13 cellular contexts compared by ENCODE assay signal in genomic region chr7:25303380-25304321, GRCh38.
DNase-seq lines count a peak whose midpoint lies in the region; TF ChIP-seq lines count a peak whose summit lies in the region.
"Had no signal": no experiment of that assay in that cellular context is flagged by ENCODE, and none has a peak within 500 bp of the region (broad histone marks: within the 10 kb centered on the region; RNA-seq: fewer than 3 reads in every experiment).

No MANE protein-coding gene starts in this region.

- no peaks in the 10 kb centered on the region for H3K27me3 ChIP-seq in NT2/D1 (ENCODE audit: insufficient read depth, insufficient read length)
- H3K27me3 ChIP-seq in fibroblast of lung (ENCODE audit: control insufficient read depth, insufficient read depth, low read length) = no peaks in the 10 kb centered on the region
- no peaks in the 10 kb centered on the region for H3K27me3 ChIP-seq in Peyer's patch
- H3K27me3 ChIP-seq: vagina had no signal

- peaks cover 1% of the 10 kb centered on the region for H3K27me3 Mint-ChIP-seq in mesothelial cell of epicardium (ENCODE audit: low read depth)

- no peaks in the 10 kb centered on the region for H3K36me3 Mint-ChIP-seq in mesothelial cell of epicardium

- no peaks in the 10 kb centered on the region for H3K9me3 Mint-ChIP-seq in mesothelial cell of epicardium
- H3K9me3 Mint-ChIP-seq: activated naive CD4-positive, alpha-beta T cell treated with anti-CD3 and anti-CD28 coated beads for 36 hours had no signal

- H3K4me2 ChIP-seq in fibroblast of lung (ENCODE audit: extremely low read depth, insufficient read depth, low read length) = no peak overlapping the region

- no peaks in the 10 kb centered on the region for H4K20me1 ChIP-seq in fibroblast of lung (ENCODE audit: control insufficient read depth, extremely low read depth, insufficient read depth, low read length)

- H3K4me3 Mint-ChIP-seq in mesothelial cell of epicardium = no peak overlapping the region
- H3K4me3 Mint-ChIP-seq: activated naive CD4-positive, alpha-beta T cell treated with anti-CD3 and anti-CD28 coated beads for 36 hours had no signal

- no peaks in the 10 kb centered on the region for H3K36me3 ChIP-seq in NT2/D1 (ENCODE audit: insufficient read depth, insufficient read length, low read length)
- no peaks in the 10 kb centered on the region for H3K36me3 ChIP-seq in fibroblast of lung (ENCODE audit: control insufficient read depth, insufficient read depth, low read length)
- H3K36me3 ChIP-seq in Peyer's patch = no peaks in the 10 kb centered on the region
- H3K36me3 ChIP-seq: vagina had no signal

- H3K9ac ChIP-seq in NT2/D1 (ENCODE audit: insufficient read length, low read depth) = no peak overlapping the region
- H3K9ac ChIP-seq in fibroblast of lung (ENCODE audit: insufficient read depth, low read length) = no peak overlapping the region

- H3K79me2 ChIP-seq in fibroblast of lung (ENCODE audit: control insufficient read depth, insufficient read depth, low read length) = no peaks in the 10 kb centered on the region

- TF ChIP-seq POLR2A in Peyer's patch (IDR thresholded peaks at IDR 0.05) = no peak

- DNase-seq in ELF-1 (ENCODE audit: low read depth, low spot score) (peak; percentile 87), NT2/D1 (ENCODE audit: low read depth, low spot score) (peak; percentile 93), fibroblast of lung (ENCODE audit: low read depth in 2 of 2) (peak; percentile 13 to 21), mesothelial cell of epicardium (ENCODE audit: low spot score in 2 of 2, unreplicated experiment in 2 of 2) (no peak), NCI-H2227 (lab: John Stamatoyannopoulos, UW; ENCODE audit: unreplicated experiment) (no peak), Peyer's patch (no peak), glomerular visceral epithelial cell (ENCODE audit: extremely low spot score) (no peak)
- no peak for DNase-seq in activated CD8-positive, alpha-beta memory T cell treated with anti-CD3 and anti-CD28 coated beads, Interleukin-2, amount 50 U/mL, for 4 hours
- DNase-seq: activated naive CD4-positive, alpha-beta T cell treated with anti-CD3 and anti-CD28 coated beads for 36 hours; foreskin keratinocyte; NCI-H1092 treated with DMSO at 0.1 percent for 48 hours; stimulated activated CD8-positive, alpha-beta memory T cell treated with anti-CD3 and anti-CD28 coated beads, Interleukin-4, amount 100 ng/mL, for 48 hours had no signal

- peaks cover 23% of the 10 kb centered on the region for H3K4me1 Mint-ChIP-seq in mesothelial cell of epicardium

- H3K4me3 ChIP-seq in NT2/D1 (ENCODE audit: insufficient read length, low read depth) (no peak overlapping the region), fibroblast of lung (replicated peaks in 1 of 4; ENCODE audit: control extremely low read depth in 1 of 4, insufficient read depth in 1 of 4, low read depth in 3 of 4, low read length in 4 of 4) (no peak overlapping the region), Peyer's patch (no peak overlapping the region)
- H3K4me3 ChIP-seq: vagina had no signal

- no peak for TF ChIP-seq CTCF in fibroblast of lung (conservative IDR thresholded peaks at IDR 0.05 in 1 of 2, IDR thresholded peaks at IDR 0.05 in 1 of 2; ENCODE audit: low read depth in 1 of 2, low read length in 2 of 2)
- TF ChIP-seq CTCF in mesothelial cell of epicardium (IDR thresholded peaks at IDR 0.05; ENCODE audit: unreplicated experiment) = no peak
- no peak for TF ChIP-seq CTCF in Peyer's patch (IDR thresholded peaks at IDR 0.05)

- no peak overlapping the region for H2AFZ ChIP-seq in fibroblast of lung (ENCODE audit: low read length)

- H3K27ac Mint-ChIP-seq in mesothelial cell of epicardium = peak overlapping the region; percentile 40
- H3K27ac Mint-ChIP-seq: activated naive CD4-positive, alpha-beta T cell treated with anti-CD3 and anti-CD28 coated beads for 36 hours had no signal

- H3K27ac ChIP-seq in fibroblast of lung (ENCODE audit: insufficient read depth, low read length) = no peak overlapping the region
- H3K27ac ChIP-seq in Peyer's patch = peak overlapping the region in 1 of 4 donors; percentile 47
- H3K27ac ChIP-seq: foreskin keratinocyte, vagina had no signal

- H3K9me3 ChIP-seq in NT2/D1 (ENCODE audit: insufficient read depth, low read length) (no peaks in the 10 kb centered on the region), fibroblast of lung (ENCODE audit: control insufficient read depth, insufficient read depth, low read depth, low read length) (no peaks in the 10 kb centered on the region), Peyer's patch (no peaks in the 10 kb centered on the region)
- H3K9me3 ChIP-seq: vagina had no signal

- H3K4me1 ChIP-seq in NT2/D1 (ENCODE audit: insufficient read depth, insufficient read length) (peaks cover 6% of the 10 kb centered on the region), fibroblast of lung (ENCODE audit: control insufficient read depth, extremely low read depth, insufficient read depth, low read length) (no peaks in the 10 kb centered on the region), Peyer's patch (no peaks in the 10 kb centered on the region)
- H3K4me1 ChIP-seq: foreskin keratinocyte had no signal

Comparison
In these comparisons a context has a peak if more than half of its experiments do, and no peak if none do; other contexts are left out.
1. DNase-seq: peak in ELF-1 (single experiment), NT2/D1 (single experiment) and fibroblast of lung (2 of 2); none in mesothelial cell of epicardium (0 of 2), activated CD8-positive, alpha-beta memory T cell treated with anti-CD3 and anti-CD28 coated beads, Interleukin-2, amount 50 U/mL, for 4 hours (single experiment), NCI-H2227 (single experiment), Peyer's patch (0 of 3) and glomerular visceral epithelial cell (single experiment).